ENCODE assay signal across 21 cellular contexts in genomic region chr9:97554566-97555075, GRCh38. TPM values are rescaled to one million over a fixed set of nuclear protein-coding genes. Genes with fewer than 3 reads are reported as not detected.
A peak's percentile ranks its signal among the peaks of the same experiment; 100 is the strongest.
DNase-seq lines count a peak whose midpoint lies in the region; ATAC-seq and TF ChIP-seq lines count a peak whose summit lies in the region.
"Had no signal": no experiment of that assay in that cellular context is flagged by ENCODE, and none has a peak within 500 bp of the region (broad histone marks: within the 10 kb centered on the region; RNA-seq: fewer than 3 reads in every experiment).

No MANE protein-coding gene starts in this region.

- ATAC-seq in left ventricle myocardium superior (no peak), thoracic aorta (ENCODE audit: insufficient number of reproducible peaks, low FRiP score, low read depth) (no peak), GM19397 (IDR thresholded peaks at IDR 0.05; ENCODE audit: unreplicated experiment) (no peak)
- ATAC-seq: A549, GM12878, HCT116, K562 had no signal

- intact Hi-C loops in left ventricle myocardium superior (cut with micrococcal nuclease): no loop called here

- DNase-seq in right atrium auricular region (ENCODE audit: low spot score) (no peak), left ventricle myocardium superior (no peak), neural progenitor cell (ENCODE audit: low spot score) (no peak), thoracic aorta (ENCODE audit: low spot score) (no peak), MM.1S (no peak), NCI-H526 (lab: John Stamatoyannopoulos, UW) (no peak)
- no peak for DNase-seq in stimulated activated naive CD4-positive, alpha-beta T cell treated with Interleukin-2 at 50 U/mL for 16 hours (lab: John Stamatoyannopoulos, UW)
- DNase-seq: CD4-positive, alpha-beta memory T cell; DMS153; EL; NCI-H1105; NCI-H2081 treated with DMSO at 0.1 percent for 48 hours; NCI-H748 treated with DMSO at 0.1 percent for 48 hours; NK-92 treated with Interleukin-12 subunit alpha and Interleukin-12 subunit beta, amount 100 ng/mL, for 24 hours; SHP77 treated with DMSO at 0.1 percent for 48 hours had no signal

- H3K9me3 ChIP-seq in right atrium auricular region (no peaks in the 10 kb centered on the region), neural progenitor cell (ENCODE audit: low read depth) (no peaks in the 10 kb centered on the region), thoracic aorta (no peaks in the 10 kb centered on the region), MM.1S (replicated peaks; ENCODE audit: insufficient read depth, low read length) (no peaks in the 10 kb centered on the region)
- H3K9me3 ChIP-seq: A549, BLaER1 had no signal

- H3K36me3 ChIP-seq in right atrium auricular region (peaks cover 13% of the 10 kb centered on the region), neural progenitor cell (no peaks in the 10 kb centered on the region), thoracic aorta (peaks cover 7% of the 10 kb centered on the region), MM.1S (replicated peaks; ENCODE audit: insufficient read depth, low read length) (no peaks in the 10 kb centered on the region)
- H3K36me3 ChIP-seq: BLaER1 had no signal

- H3K4me3 ChIP-seq in right atrium auricular region: no peak overlapping the region
- H3K4me3 ChIP-seq in neural progenitor cell: no peak overlapping the region
- H3K4me3 ChIP-seq in thoracic aorta: no peak overlapping the region
- H3K4me3 ChIP-seq in MM.1S (ENCODE audit: low read length): no peak overlapping the region
- H3K4me3 ChIP-seq: A549, BLaER1, GM12878, K562 had no signal

- no peak overlapping the region for H3K9ac ChIP-seq in neural progenitor cell
- H3K9ac ChIP-seq in MM.1S (ENCODE audit: low read length): no peak overlapping the region
- H3K9ac ChIP-seq: BLaER1 had no signal

- no peaks in the 10 kb centered on the region for H4K20me1 ChIP-seq in neural progenitor cell (ENCODE audit: low read depth)
- H4K20me1 ChIP-seq in MM.1S (ENCODE audit: insufficient read depth, low read length): no peaks in the 10 kb centered on the region
- H4K20me1 ChIP-seq: BLaER1 had no signal

- H3F3A ChIP-seq in neural progenitor cell (ENCODE audit: low read depth): no peaks in the 10 kb centered on the region
- H3F3A ChIP-seq in MM.1S (ENCODE audit: insufficient read depth, low read length): peaks cover 12% of the 10 kb centered on the region

- TF ChIP-seq CTCF in right atrium auricular region (IDR thresholded peaks at IDR 0.05) (no peak), neural progenitor cell (IDR thresholded peaks at IDR 0.05) (no peak), thoracic aorta (IDR thresholded peaks at IDR 0.05) (no peak), MM.1S (IDR thresholded peaks at IDR 0.05; ENCODE audit: low read length) (no peak)

- H3K36me3 Mint-ChIP-seq in neural progenitor cell: no peaks in the 10 kb centered on the region
- H3K36me3 Mint-ChIP-seq: CD4-positive, alpha-beta memory T cell had no signal

- no peak overlapping the region for H3K4me3 Mint-ChIP-seq in neural progenitor cell
- H3K4me3 Mint-ChIP-seq: CD4-positive, alpha-beta memory T cell had no signal

- H3K79me2 ChIP-seq in neural progenitor cell (ENCODE audit: low read depth): no peaks in the 10 kb centered on the region
- H3K79me2 ChIP-seq in MM.1S (ENCODE audit: low read length): no peaks in the 10 kb centered on the region

- peaks cover 3% of the 10 kb centered on the region for H3K27me3 Mint-ChIP-seq in neural progenitor cell (ENCODE audit: insufficient read depth, low read depth)

- no peak overlapping the region for H3K4me2 ChIP-seq in neural progenitor cell
- no peak overlapping the region for H3K4me2 ChIP-seq in MM.1S (ENCODE audit: low read depth, low read length)
- H3K4me2 ChIP-seq: A549, BLaER1 had no signal

- H3K9me3 Mint-ChIP-seq in neural progenitor cell: no peaks in the 10 kb centered on the region
- H3K9me3 Mint-ChIP-seq: CD4-positive, alpha-beta memory T cell had no signal

- peaks cover 5% of the 10 kb centered on the region for H3K4me1 Mint-ChIP-seq in neural progenitor cell

- H3K27me3 ChIP-seq in right atrium auricular region (no peaks in the 10 kb centered on the region), neural progenitor cell (no peaks in the 10 kb centered on the region), thoracic aorta (replicated peaks; ENCODE audit: insufficient read depth) (no peaks in the 10 kb centered on the region), MM.1S (replicated peaks; ENCODE audit: insufficient read depth, low read length) (no peaks in the 10 kb centered on the region)
- H3K27me3 ChIP-seq: BLaER1 had no signal

- H2AFZ ChIP-seq in neural progenitor cell (replicated peaks) (peak overlapping the region; percentile 57), MM.1S (ENCODE audit: low read length) (no peak overlapping the region)

- H3K27ac ChIP-seq in right atrium auricular region (peak overlapping the region; percentile 92 to 93), neural progenitor cell (no peak overlapping the region), thoracic aorta (peak overlapping the region; percentile 92 to 99), MM.1S (ENCODE audit: low read length) (no peak overlapping the region)
- H3K27ac ChIP-seq: A549, BLaER1 had no signal

- no peaks in the 10 kb centered on the region for H3K9me2 ChIP-seq in MM.1S (replicated peaks; ENCODE audit: insufficient read depth, low read length)

- H3K27ac Mint-ChIP-seq in neural progenitor cell: no peak overlapping the region
- H3K27ac Mint-ChIP-seq: CD4-positive, alpha-beta memory T cell had no signal

- H3K4me1 ChIP-seq in right atrium auricular region (peaks cover 0 to 55% of the 10 kb centered on the region in 2 donors), neural progenitor cell (peaks cover 7% of the 10 kb centered on the region), thoracic aorta (ENCODE audit: control insufficient read depth in 1 of 2, low read depth in 2 of 2) (peaks cover 40 to 46% of the 10 kb centered on the region in 2 donors), MM.1S (ENCODE audit: low read length) (peaks cover 12% of the 10 kb centered on the region)
- H3K4me1 ChIP-seq: A549 had no signal

RNA-seq across cellular contexts. Expression of gene TMOD1, which starts 53.2 kb away (rescaled TPM):
- total RNA-seq in right atrium auricular region (100 to 1,000 TPM; 118 to 122 TPM), left ventricle myocardium superior (205 TPM), neural progenitor cell (ENCODE audit: low replicate concordance) (0.15 TPM in 1 of 2 replicates, not detected in the other), thoracic aorta (10 to 100 TPM; 44.0 to 77.6 TPM)

Comparison
In these comparisons a context has a peak if more than half of its experiments do, and no peak if none do; other contexts are left out.
1. H3K27ac ChIP-seq: peak in right atrium auricular region (2 of 2) and thoracic aorta (2 of 2); none in neural progenitor cell (single experiment) and MM.1S (single experiment).
2. RNA of gene TMOD1, which starts 53.2 kb away (total RNA-seq): 205 TPM in left ventricle myocardium superior (single experiment), 118 to 122 TPM in right atrium auricular region and 44.0 to 77.6 TPM in thoracic aorta; 0.15 TPM in neural progenitor cell; every median in the first group is over 10 times any median in the second.